In the genomic region with DNA sequence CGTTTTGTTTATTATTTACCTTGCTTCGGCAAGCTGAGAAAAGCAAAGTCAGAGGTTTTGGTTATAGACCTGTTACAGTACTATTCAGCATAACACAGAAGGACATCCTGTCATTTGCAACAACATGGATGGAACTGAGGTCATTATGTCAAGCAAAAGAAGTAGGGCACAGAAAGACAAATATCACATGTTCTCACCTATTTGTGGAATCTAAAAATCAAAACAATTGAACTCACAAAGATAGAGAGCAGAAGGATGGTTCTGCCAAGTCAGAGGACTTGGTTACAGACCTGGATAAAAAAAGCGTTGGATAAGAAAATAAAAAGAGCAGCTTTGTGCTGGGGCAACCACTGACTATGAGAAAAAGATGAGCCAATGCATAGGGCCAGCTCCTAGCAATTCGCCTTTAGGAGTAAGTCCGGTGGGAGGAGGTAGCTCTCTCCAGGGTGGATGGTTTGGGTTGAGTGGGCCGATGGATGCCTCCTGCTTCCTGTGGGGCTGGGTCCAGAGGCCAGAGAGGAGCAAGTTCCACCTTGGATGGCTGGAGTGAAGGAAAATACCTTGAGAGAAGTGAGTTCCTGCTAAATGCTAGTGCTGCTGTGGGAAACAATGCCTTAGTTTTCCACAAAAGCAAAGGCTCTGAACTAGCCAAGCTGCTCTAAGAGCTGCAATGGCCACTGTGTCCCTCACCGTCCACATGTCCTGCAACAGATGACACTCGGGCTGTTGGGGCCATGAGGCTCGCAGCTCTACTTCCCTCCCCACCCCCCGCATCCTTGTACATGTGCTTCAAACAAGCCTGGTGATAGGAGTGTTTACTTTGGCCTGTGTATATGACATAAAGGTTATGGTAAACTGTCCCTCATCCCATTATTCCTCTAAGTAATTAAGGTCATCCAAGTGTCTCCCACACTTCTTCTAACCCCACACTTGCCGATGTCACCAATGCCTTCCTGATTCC, we compare ENCODE assay signal across 27 cellular contexts. TPM values are rescaled to one million over a fixed set of nuclear protein-coding genes. Genes with fewer than 3 reads are reported as not detected.
"Had no signal": no experiment of that assay in that cellular context is flagged by ENCODE, and none has a peak within 500 bp of the region (broad histone marks: within the 10 kb centered on the region; RNA-seq: fewer than 3 reads in every experiment).

No MANE protein-coding gene starts in this region.

- H3K27me3 Mint-ChIP-seq: type B pancreatic cell had no signal

- H3K36me3 ChIP-seq: lower lobe of right lung, pancreas, prostate gland, sigmoid colon, spleen, tibial nerve, vagina had no signal

- ATAC-seq: left ventricle myocardium superior; natural killer cell; pancreas; right cardiac atrium; stimulated activated naive CD8-positive, alpha-beta T cell treated with anti-CD3 and anti-CD28 coated beads, Interleukin-15, amount 100 ng/mL, for 72 hours had no signal

- H3K79me2 ChIP-seq: hepatocyte had no signal

- H3K4me2 ChIP-seq: hepatocyte had no signal

- H3K4me1 Mint-ChIP-seq: naive B cell; natural killer cell; stimulated activated memory B cell treated with anti-CD40 and anti-IgM and Interleukin-4, amounts not matched to agents 10 μg/mL and 1 μg/mL and 100 μg/mL, for 72 hours; stimulated activated naive CD8-positive, alpha-beta T cell treated with anti-CD3 and anti-CD28 coated beads, Interleukin-15, amount 100 ng/mL, for 72 hours had no signal

- H3K27me3 ChIP-seq: hepatocyte, pancreas, sigmoid colon, tibial nerve, vagina had no signal

- DNase-seq: islet precursor cell; left ventricle myocardium superior; lower lobe of right lung; mammary epithelial cell; mesenchymal stem cell; naive B cell; natural killer cell; nucleus accumbens; pancreas; posterior cingulate gyrus; retina; right cardiac atrium; sigmoid colon; small intestine; spleen; stimulated activated CD4-positive, alpha-beta T cell treated with anti-CD3 and anti-CD28 coated beads, Interleukin-4, amount 100 ng/mL, for 24 hours; stimulated activated naive CD4-positive, alpha-beta T cell treated with Interleukin-2 at 50 U/mL for 16 hours; stimulated activated naive CD8-positive, alpha-beta T cell treated with anti-CD3 and anti-CD28 coated beads, Interleukin-15, amount 100 ng/mL, for 72 hours; substantia nigra had no signal

- H3K9me3 ChIP-seq: lower lobe of right lung, pancreas, prostate gland, sigmoid colon, spleen, tibial nerve, vagina had no signal

- H3K4me3 ChIP-seq: hepatocyte, lower lobe of right lung, pancreas, prostate gland, sigmoid colon, spleen, tibial nerve, vagina had no signal

- H2AFZ ChIP-seq: hepatocyte had no signal

- H3K27ac ChIP-seq: lower lobe of right lung, pancreas, prostate gland, sigmoid colon, spleen, tibial nerve, vagina had no signal

- H3K9me3 Mint-ChIP-seq: naive B cell; natural killer cell; stimulated activated memory B cell treated with anti-CD40 and anti-IgM and Interleukin-4, amounts not matched to agents 10 μg/mL and 1 μg/mL and 100 μg/mL, for 72 hours; stimulated activated naive CD8-positive, alpha-beta T cell treated with anti-CD3 and anti-CD28 coated beads, Interleukin-15, amount 100 ng/mL, for 72 hours had no signal

- H3K4me3 Mint-ChIP-seq: naive B cell; natural killer cell; stimulated activated memory B cell treated with anti-CD40 and anti-IgM and Interleukin-4, amounts not matched to agents 10 μg/mL and 1 μg/mL and 100 μg/mL, for 72 hours; stimulated activated naive CD8-positive, alpha-beta T cell treated with anti-CD3 and anti-CD28 coated beads, Interleukin-15, amount 100 ng/mL, for 72 hours; type B pancreatic cell had no signal

- H3K27ac Mint-ChIP-seq: naive B cell; natural killer cell; stimulated activated memory B cell treated with anti-CD40 and anti-IgM and Interleukin-4, amounts not matched to agents 10 μg/mL and 1 μg/mL and 100 μg/mL, for 72 hours; stimulated activated naive CD8-positive, alpha-beta T cell treated with anti-CD3 and anti-CD28 coated beads, Interleukin-15, amount 100 ng/mL, for 72 hours; type B pancreatic cell had no signal

- H3K36me3 Mint-ChIP-seq: naive B cell; natural killer cell; stimulated activated memory B cell treated with anti-CD40 and anti-IgM and Interleukin-4, amounts not matched to agents 10 μg/mL and 1 μg/mL and 100 μg/mL, for 72 hours; type B pancreatic cell had no signal

- FAIRE-seq: pancreas, small intestine had no signal

- H3K4me1 ChIP-seq: lower lobe of right lung, pancreas, prostate gland, sigmoid colon, spleen, tibial nerve, vagina had no signal

RNA-seq across cellular contexts. Expression of gene ACOT12, which starts 38.4 kb away (rescaled TPM):
- total RNA-seq: kidney epithelial cell, left ventricle myocardium superior, lower lobe of right lung, mammary epithelial cell, natural killer cell, osteoblast, right cardiac atrium, spleen, vagina had no signal
- polyA plus RNA-seq: mammary epithelial cell, right cardiac atrium had no signal
